Comparison of ENCODE assay signal across 8 cellular contexts in the genomic region with DNA sequence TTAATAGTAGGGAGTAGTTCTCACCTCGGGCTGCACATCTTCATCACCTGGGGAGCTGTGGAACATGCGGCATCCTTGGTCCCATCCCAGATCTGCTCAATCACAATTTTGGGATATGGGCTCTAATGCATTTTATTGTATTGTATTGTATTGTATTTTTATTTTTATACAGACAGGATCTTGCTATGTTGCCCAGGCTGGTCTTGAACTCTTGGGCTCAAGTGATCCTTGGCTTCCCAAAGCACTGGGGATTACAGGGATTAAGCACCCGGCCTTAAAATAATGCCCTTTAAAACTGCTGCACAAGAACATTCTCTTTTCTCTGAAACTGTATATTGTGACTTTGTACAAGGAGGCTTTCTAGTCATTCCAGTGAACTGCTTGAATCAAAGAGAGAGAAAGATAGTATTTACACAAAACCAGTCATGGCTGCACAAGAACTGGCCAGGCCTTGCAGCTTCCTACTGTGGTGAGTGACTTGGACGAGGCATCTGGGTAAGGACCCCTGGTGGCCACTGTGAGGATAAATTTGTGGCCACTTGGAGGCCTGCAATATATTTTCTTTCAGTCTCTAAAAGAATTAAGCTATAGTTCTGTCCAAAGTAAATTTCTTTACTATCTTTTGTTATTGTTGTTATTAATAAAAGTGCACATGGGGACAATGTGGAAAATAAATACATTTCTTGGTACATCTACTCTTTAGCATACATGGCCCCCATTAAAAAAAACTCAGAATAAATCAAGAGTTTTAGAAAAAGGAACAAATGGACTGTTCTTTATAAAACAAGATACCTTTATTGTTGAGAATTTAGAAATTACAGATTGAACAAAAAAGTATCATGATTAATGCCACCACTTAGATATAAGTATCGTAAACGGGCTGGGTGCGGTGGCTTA. TPM values are rescaled to one million over a fixed set of nuclear protein-coding genes. Genes with fewer than 3 reads are reported as not detected.
DNase-seq lines count a peak whose midpoint lies in the region; ATAC-seq and TF ChIP-seq lines count a peak whose summit lies in the region.

No MANE protein-coding gene starts in this region.

- H3K4me1 Mint-ChIP-seq in CD4-positive, CD25-positive, alpha-beta regulatory T cell, result peaks cover 5 to 17% (median 12%) of the 10 kb centered on the region in 4 donors
- peaks cover 4% of the 10 kb centered on the region for H3K4me1 Mint-ChIP-seq in activated naive CD4-positive, alpha-beta T cell treated with anti-CD3 and anti-CD28 coated beads for 36 hours (ENCODE audit: low read depth)

- no peaks in the 10 kb centered on the region for H3K4me1 ChIP-seq in CD4-positive, CD25-positive, alpha-beta regulatory T cell (ENCODE audit: control insufficient read depth, insufficient read depth, low read length, poor library complexity, severe bottlenecking)
- no peaks in the 10 kb centered on the region for H3K4me1 ChIP-seq in vagina

- H3K4me3 Mint-ChIP-seq in CD4-positive, CD25-positive, alpha-beta regulatory T cell, result no peak overlapping the region
- H3K4me3 Mint-ChIP-seq in activated naive CD4-positive, alpha-beta T cell treated with anti-CD3 and anti-CD28 coated beads for 36 hours, result no peak overlapping the region

- peaks cover 0 to 2% (median 0%) of the 10 kb centered on the region in 7 donors for H3K9me3 Mint-ChIP-seq in CD4-positive, CD25-positive, alpha-beta regulatory T cell
- no peaks in the 10 kb centered on the region for H3K9me3 Mint-ChIP-seq in activated naive CD4-positive, alpha-beta T cell treated with anti-CD3 and anti-CD28 coated beads for 36 hours

- no peaks in the 10 kb centered on the region for H3K9me3 ChIP-seq in CD4-positive, CD25-positive, alpha-beta regulatory T cell (ENCODE audit: control insufficient read depth in 2 of 2, low read length in 2 of 2)
- no peaks in the 10 kb centered on the region for H3K9me3 ChIP-seq in vagina

- no peak overlapping the region for H3K27ac ChIP-seq in CD4-positive, CD25-positive, alpha-beta regulatory T cell (ENCODE audit: insufficient read depth, low read length, poor library complexity, severe bottlenecking)
- H3K27ac ChIP-seq in vagina, result no peak overlapping the region

- TF ChIP-seq POLR2A in vagina (IDR thresholded peaks at IDR 0.05), result no peak

- peak; percentile 76 to 78 for ATAC-seq in CD4-positive, CD25-positive, alpha-beta regulatory T cell (ENCODE audit: low read depth in 2 of 2)
- ATAC-seq in GM19463 (IDR thresholded peaks at IDR 0.05; ENCODE audit: unreplicated experiment), result peak; percentile 77

- H3K27me3 Mint-ChIP-seq in CD4-positive, CD25-positive, alpha-beta regulatory T cell, result no peaks in the 10 kb centered on the region
- H3K27me3 Mint-ChIP-seq in activated naive CD4-positive, alpha-beta T cell treated with anti-CD3 and anti-CD28 coated beads for 36 hours (ENCODE audit: low read depth), result no peaks in the 10 kb centered on the region

- H3K27ac Mint-ChIP-seq in CD4-positive, CD25-positive, alpha-beta regulatory T cell, result no peak overlapping the region
- H3K27ac Mint-ChIP-seq in activated naive CD4-positive, alpha-beta T cell treated with anti-CD3 and anti-CD28 coated beads for 36 hours, result no peak overlapping the region

- peaks cover 12% of the 10 kb centered on the region for H3K36me3 Mint-ChIP-seq in CD4-positive, CD25-positive, alpha-beta regulatory T cell
- H3K36me3 Mint-ChIP-seq in activated naive CD4-positive, alpha-beta T cell treated with anti-CD3 and anti-CD28 coated beads for 36 hours (ENCODE audit: low read depth), result peaks cover 2% of the 10 kb centered on the region

- DNase-seq in CD4-positive, CD25-positive, alpha-beta regulatory T cell, result peak; percentile 32 to 79 (median 61)
- peak; percentile 67 for DNase-seq in LoVo (ENCODE audit: low spot score)
- DNase-seq in SK-MEL-5 (ENCODE audit: low read depth, low spot score), result peak; percentile 84
- DNase-seq in activated naive CD4-positive, alpha-beta T cell treated with anti-CD3 and anti-CD28 coated beads for 36 hours, result peak; percentile 76
- DNase-seq in glomerular endothelial cell (ENCODE audit: extremely low read depth, low read depth, low spot score), result peak; percentile 36
- peak in 7 of 10 donors; percentile 21 to 93 (median 55) for DNase-seq in posterior cingulate gyrus
- DNase-seq in vagina (ENCODE audit: extremely low spot score in 2 of 2), result no peak

- CTCF ChIA-PET in activated naive CD4-positive, alpha-beta T cell treated with anti-CD3 and anti-CD28 coated beads for 36 hours (lab: Charles Lee), result interaction anchor here (0.5 to 3.7 kb wide), 24 partner anchors 8 to 320 kb away, joined by 3 to 44 read pairs (median 6); no protein-coding TSS in a partner anchor

- H3K4me3 ChIP-seq in CD4-positive, CD25-positive, alpha-beta regulatory T cell (ENCODE audit: low read depth, low read length), result no peak overlapping the region
- H3K4me3 ChIP-seq in vagina, result no peak overlapping the region

- peak; percentile 58 to 67 (median 61) for TF ChIP-seq CTCF in vagina (IDR thresholded peaks at IDR 0.05)

- intact Hi-C loops in activated naive CD4-positive, alpha-beta T cell treated with anti-CD3 and anti-CD28 coated beads for 36 hours (cut with micrococcal nuclease), result loop anchor here (1.0 to 2.0 kb wide), 3 partner anchors 48 to 162 kb away; a partner anchor contains a TSS
- intact Hi-C loops in posterior cingulate gyrus (cut with DNase I), result loop anchor here (5.0 to 10.0 kb wide), 2 partner anchors 313 to 930 kb away; no protein-coding TSS in a partner anchor
- intact Hi-C loops in vagina (cut with DNase I), result no loop called here

- H3K27me3 ChIP-seq in CD4-positive, CD25-positive, alpha-beta regulatory T cell (ENCODE audit: control insufficient read depth, insufficient read depth, low read length), result no peaks in the 10 kb centered on the region
- no peaks in the 10 kb centered on the region for H3K27me3 ChIP-seq in vagina

- no peaks in the 10 kb centered on the region for H3K36me3 ChIP-seq in CD4-positive, CD25-positive, alpha-beta regulatory T cell (ENCODE audit: control insufficient read depth, insufficient read depth, low read length)
- H3K36me3 ChIP-seq in vagina, result no peaks in the 10 kb centered on the region

- in situ Hi-C loops in SK-MEL-5 (cut with HindIII; ENCODE audit: low pct_unique_long_range_greater_than_20kb, low sequenced_read_pairs), result no loop called here

RNA-seq across cellular contexts. Expression of a gene that starts 48.0 kb away (rescaled TPM):
- 19.7 TPM for total RNA-seq in CD4-positive, CD25-positive, alpha-beta regulatory T cell
- 10 to 100 TPM; 13.9 to 21.4 (median 19.1) TPM for polyA plus RNA-seq in CD4-positive, CD25-positive, alpha-beta regulatory T cell
- 27.3 and 29.4 TPM in 2 replicates for total RNA-seq in SK-MEL-5 (2014; rRNA removed; shearing (Covaris generic))
- polyA plus RNA-seq in SK-MEL-5 (2015; cell fraction: cytosol; rRNA removed), result 14.6 and 27.1 TPM in 2 replicates
- 34.0 and 63.5 TPM in 2 replicates for polyA plus RNA-seq in SK-MEL-5 (2015; cell fraction: nucleus; rRNA removed)
- 10 to 100 TPM; 18.8 to 22.1 TPM for total RNA-seq in activated naive CD4-positive, alpha-beta T cell treated with anti-CD3 and anti-CD28 coated beads for 36 hours
- 18.3 and 39.3 TPM in 2 replicates for total RNA-seq in glomerular endothelial cell
- total RNA-seq in vagina, result 23.6 TPM

Comparison
In these comparisons a context has a peak if more than half of its experiments do, and no peak if none do; other contexts are left out.
1. DNase-seq: peak in CD4-positive, CD25-positive, alpha-beta regulatory T cell (3 of 3), LoVo (single experiment), SK-MEL-5 (single experiment), activated naive CD4-positive, alpha-beta T cell treated with anti-CD3 and anti-CD28 coated beads for 36 hours (single experiment), glomerular endothelial cell (single experiment) and posterior cingulate gyrus (7 of 10); none in vagina (0 of 2).